8 cellular contexts compared by ENCODE assay signal in genomic region chr2:238202326-238203103, GRCh38. TPM values are rescaled to one million over a fixed set of nuclear protein-coding genes. Genes with fewer than 3 reads are reported as not detected.
A peak's percentile ranks its signal among the peaks of the same experiment; 100 is the strongest.
DNase-seq lines count a peak whose midpoint lies in the region; ATAC-seq and TF ChIP-seq lines count a peak whose summit lies in the region.

No MANE protein-coding gene starts in this region.

- no peaks in the 10 kb centered on the region for H3F3A ChIP-seq in PC-3 (ENCODE audit: low read length, unreplicated experiment)

- H3K27ac ChIP-seq in left ventricle myocardium inferior (replicated peaks) (peak overlapping the region; percentile 98), PC-3 (ENCODE audit: low read length) (no peak overlapping the region), colonic mucosa (peak overlapping the region; percentile 80), mucosa of rectum (ENCODE audit: low read depth in 2 of 2, low read length in 2 of 2) (peak overlapping the region; percentile 87 to 91)

- peak overlapping the region; percentile 94 for H3K4me2 ChIP-seq in PC-3 (ENCODE audit: low read length)

- peaks cover 57% of the 10 kb centered on the region for H3K79me2 ChIP-seq in PC-3 (ENCODE audit: low read length)

- H3K4me3 ChIP-seq in left ventricle myocardium inferior (peak overlapping the region; percentile 84), PC-3 (ENCODE audit: low read length) (peak overlapping the region; percentile 82), colonic mucosa (peak overlapping the region; percentile 65), mucosa of rectum (ENCODE audit: low read length in 2 of 2) (peak overlapping the region; percentile 73 to 87)

- DNase-seq in left ventricle myocardium inferior (no peak), left cardiac atrium (no peak), PC-3 (no peak), colonic mucosa (peak; percentile 22)

- H3K4me1 ChIP-seq in left ventricle myocardium inferior (peaks cover 59% of the 10 kb centered on the region), PC-3 (ENCODE audit: insufficient read depth, low read length) (peaks cover 27% of the 10 kb centered on the region), colonic mucosa (peaks cover 9% of the 10 kb centered on the region), mucosa of rectum (ENCODE audit: control insufficient read depth in 2 of 2, insufficient read depth in 2 of 2, low read length in 2 of 2) (peaks cover 10 to 15% of the 10 kb centered on the region in 2 donors)

- peaks cover 44% of the 10 kb centered on the region for H4K20me1 ChIP-seq in PC-3 (ENCODE audit: low read length)

- POLR2A ChIA-PET in PC-3 (lab: Charles Lee; ENCODE audit: unreplicated experiment) = interaction anchor here (0.7 kb wide), 1 partner anchor 36 kb away, joined by 4 read pairs; no protein-coding TSS in a partner anchor

- no peaks in the 10 kb centered on the region for H3K9me2 ChIP-seq in PC-3 (replicated peaks; ENCODE audit: low read length)

- intact Hi-C loops in left ventricle myocardium inferior (cut with micrococcal nuclease) (no loop called here), left cardiac atrium (cut with DNase I) (no loop called here), PC-3 (cut with micrococcal nuclease) (no loop called here), colonic mucosa (cut with DNase I) (no loop called here)

- CTCF ChIA-PET in PC-3 (lab: Charles Lee) = no interaction called here

- TSS peak; percentile 49 for BruUV-seq in PC-3 (replicated peaks; lab: Mats Ljungman, UMichigan)

- ATAC-seq in left cardiac atrium = no peak
- ATAC-seq in PC-3 = no peak
- ATAC-seq in HG03521 (IDR thresholded peaks at IDR 0.05; ENCODE audit: unreplicated experiment) = no peak
- ATAC-seq in HG03095 (IDR thresholded peaks at IDR 0.05; ENCODE audit: unreplicated experiment) = no peak
- no peak for ATAC-seq in GM19351 (IDR thresholded peaks at IDR 0.05; ENCODE audit: unreplicated experiment)

- H2AFZ ChIP-seq in PC-3 (ENCODE audit: low read length) = no peak overlapping the region

- H3K9ac ChIP-seq in PC-3 (ENCODE audit: low read length) = peak overlapping the region; percentile 92
- peak overlapping the region; percentile 74 to 99 for H3K9ac ChIP-seq in colonic mucosa (ENCODE audit: low read depth in 2 of 2, low read length in 2 of 2)
- H3K9ac ChIP-seq in mucosa of rectum (ENCODE audit: low read depth in 1 of 2, low read length in 2 of 2) = peak overlapping the region; percentile 87

- TF ChIP-seq CTCF in left ventricle myocardium inferior (IDR thresholded peaks at IDR 0.05; ENCODE audit: borderline replicate concordance) (no peak), PC-3 (conservative IDR thresholded peaks at IDR 0.05; ENCODE audit: low read depth, low read length) (no peak), colonic mucosa (IDR thresholded peaks at IDR 0.05) (no peak)

- H3K36me3 ChIP-seq in left ventricle myocardium inferior (no peaks in the 10 kb centered on the region), PC-3 (ENCODE audit: low read depth, low read length) (no peaks in the 10 kb centered on the region), colonic mucosa (no peaks in the 10 kb centered on the region), mucosa of rectum (ENCODE audit: control insufficient read depth in 2 of 2, insufficient read depth in 2 of 2, low read length in 2 of 2) (no peaks in the 10 kb centered on the region)

- H3K9me3 ChIP-seq in left ventricle myocardium inferior (replicated peaks) (no peaks in the 10 kb centered on the region), PC-3 (ENCODE audit: low read length) (no peaks in the 10 kb centered on the region), colonic mucosa (no peaks in the 10 kb centered on the region), mucosa of rectum (ENCODE audit: control insufficient read depth in 2 of 2, low read length in 2 of 2) (no peaks in the 10 kb centered on the region)

- no peaks in the 10 kb centered on the region for H3K27me3 ChIP-seq in left ventricle myocardium inferior (ENCODE audit: low read depth)
- H3K27me3 ChIP-seq in PC-3 (ENCODE audit: low read length) = peaks cover 6% of the 10 kb centered on the region; the same call in 1 of the 2 replicates
- no peaks in the 10 kb centered on the region for H3K27me3 ChIP-seq in colonic mucosa
- H3K27me3 ChIP-seq in mucosa of rectum (ENCODE audit: control insufficient read depth in 2 of 2, insufficient read depth in 2 of 2, low read length in 2 of 2) = no peaks in the 10 kb centered on the region

RNA-seq across cellular contexts. Expression of gene ILKAP, which starts 1.0 kb away (rescaled TPM):
- total RNA-seq in left ventricle myocardium inferior = 26.5 TPM
- 10 to 100 TPM; 23.4 to 27.9 TPM for total RNA-seq in left cardiac atrium
- total RNA-seq in PC-3 (2014; rRNA removed) = 28.7 and 30.7 TPM in 2 replicates
- 10 to 100 TPM; 27.8 to 50.3 TPM for total RNA-seq in colonic mucosa

RNA-seq across cellular contexts. Expression of gene HES6, which starts 37.3 kb away (rescaled TPM):
- total RNA-seq in left ventricle myocardium inferior = 2.7 TPM
- total RNA-seq in left cardiac atrium = 1 to 10 TPM; 3.8 to 4.3 TPM
- 9.8 and 19.6 TPM in 2 replicates for total RNA-seq in PC-3 (2014; rRNA removed)
- 10 to 100 TPM; 55.6 to 79.5 TPM for total RNA-seq in colonic mucosa

RNA-seq across cellular contexts. Expression of gene ERFE, which starts 43.7 kb away (rescaled TPM):
- total RNA-seq in left ventricle myocardium inferior (0.44 TPM), left cardiac atrium (1 to 10 TPM in 1 of 2 donors, not detected in 1; 1.2 TPM), PC-3 (2014; rRNA removed) (7.4 and 8.5 TPM in 2 replicates), colonic mucosa (under 1 TPM in 1 of 2 donors, not detected in 1; 0.50 TPM)
